Comparison of ENCODE assay signal across 25 cellular contexts in genomic region chr11:35241531-35241930, GRCh38.
"Had no signal": no experiment of that assay in that cellular context is flagged by ENCODE, and none has a peak within 500 bp of the region (broad histone marks: within the 10 kb centered on the region; RNA-seq: fewer than 3 reads in every experiment).

No MANE protein-coding gene starts in this region.

- H3K27ac Mint-ChIP-seq: activated CD4-positive, alpha-beta T cell treated with anti-CD3 and anti-CD28 coated beads, Interleukin-2, amount 10 ng/mL, durations not matched to agents 24 days and 14 days; activated T-helper 2 cell treated with anti-CD3 and anti-CD28 coated beads, Interferon-gamma antibody, Interleukin-2, Interleukin-4, amounts not matched to agents 10 μg/mL and 5 μg/mL and 100 μg/mL, durations not matched to agents 14 hours and 24 hours and 36 hours; T-helper 1 cell treated with Interleukin-12 subunit alpha and Interleukin-12 subunit beta and Interleukin-4 antibody, amounts not matched to agents 30 μg/mL and 1 μg/mL, for 36 hours had no signal

- H3K36me3 ChIP-seq: breast epithelium, MG63, SJSA1 had no signal

- H3K4me1 ChIP-seq: breast epithelium had no signal

- H3K4me3 ChIP-seq: breast epithelium, MG63, SJSA1 had no signal

- H3K27me3 ChIP-seq: breast epithelium, MG63, SJSA1 had no signal

- ATAC-seq: SK-N-SH treated with all-trans-retinoic acid at 6 μM for 48 hours had no signal

- H3K9me3 Mint-ChIP-seq: activated T-helper 2 cell treated with anti-CD3 and anti-CD28 coated beads, Interferon-gamma antibody, Interleukin-2, Interleukin-4, amounts not matched to agents 10 μg/mL and 5 μg/mL and 100 μg/mL, durations not matched to agents 14 hours and 24 hours and 36 hours; T-helper 1 cell treated with Interleukin-12 subunit alpha and Interleukin-12 subunit beta and Interleukin-4 antibody, amounts not matched to agents 30 μg/mL and 1 μg/mL, for 36 hours had no signal

- H3K4me3 Mint-ChIP-seq: activated CD4-positive, alpha-beta T cell treated with anti-CD3 and anti-CD28 coated beads, Interleukin-2, amount 10 ng/mL, durations not matched to agents 24 days and 14 days; T-helper 1 cell treated with Interleukin-12 subunit alpha and Interleukin-12 subunit beta and Interleukin-4 antibody, amounts not matched to agents 30 μg/mL and 1 μg/mL, for 36 hours had no signal

- H3K27ac ChIP-seq: breast epithelium had no signal

- H3K9me3 ChIP-seq: breast epithelium, MG63, SJSA1 had no signal

- DNase-seq: activated CD4-positive, alpha-beta T cell treated with anti-CD3 and anti-CD28 coated beads, Interleukin-2, amount 10 ng/mL, durations not matched to agents 24 days and 14 days; activated CD4-positive, alpha-beta T cell treated with anti-CD3 and anti-CD28 coated beads, Interleukin-2, amount 50 U/mL, for 48 hours; activated CD4-positive, CD25-positive, alpha-beta regulatory T cell treated with anti-CD3 and anti-CD28 coated beads, Interleukin-2, amount 50 U/mL, for 72 hours; activated gamma-delta T cell treated with Interleukin-2 at 50 U/mL for 16 hours; activated naive CD4-positive, alpha-beta T cell treated with anti-CD3 and anti-CD28 coated beads, Interleukin-2, amount 50 U/mL, for 16 hours; activated T-cell treated with anti-CD3 and anti-CD28 coated beads for 4 hours; activated T-cell treated with anti-CD3 and anti-CD28 coated beads, Interleukin-2, amount 50 U/mL, for 48 hours; aorta; caudate nucleus; MG63; MV-4-11; NCI-H1092 treated with DMSO at 0.1 percent for 48 hours; NCI-H1417 treated with DMSO at 0.1 percent for 48 hours; NCI-H1694 treated with DMSO at 0.1 percent for 48 hours; NCI-H2029 treated with DMSO at 0.1 percent for 48 hours; NCI-H510A treated with DMSO at 0.1 percent for 48 hours; NCI-H69; NK-92 treated with Interleukin-12 subunit alpha and Interleukin-12 subunit beta, amount 100 ng/mL, for 24 hours; SHP77; SW 1271 had no signal
